ENCODE assay signal across 8 cellular contexts in the genomic region with DNA sequence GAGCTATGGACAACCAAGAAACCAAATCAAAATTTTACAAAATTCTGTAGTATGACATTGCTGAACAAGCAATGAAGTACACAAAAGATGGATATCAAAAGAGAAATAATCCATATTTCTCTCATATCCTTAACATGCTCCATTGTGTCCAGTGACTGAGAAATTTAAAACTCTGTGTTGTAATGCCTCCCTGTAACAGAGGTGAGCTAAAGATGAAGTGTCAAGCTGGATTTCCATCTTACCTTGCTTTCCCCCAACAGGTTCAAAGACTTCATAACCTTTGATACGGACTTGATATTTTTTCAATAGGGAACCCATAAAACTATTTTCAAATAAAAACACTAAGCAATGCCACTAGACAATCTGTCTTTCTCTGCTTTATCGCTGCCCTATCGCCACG.
DNase-seq lines count a peak whose midpoint lies in the region; ATAC-seq and TF ChIP-seq lines count a peak whose summit lies in the region.

No MANE protein-coding gene starts in this region.

- DNase-seq in Caco-2 = no peak
- DNase-seq in OCI-LY7 (ENCODE audit: low spot score) = peak; percentile 63
- DNase-seq in endodermal cell = no peak
- no peak for DNase-seq in ovary
- no peak for DNase-seq in HCEC 1CT
- DNase-seq in NCI-H1930 (lab: John Stamatoyannopoulos, UW) = no peak

- H3K27ac ChIP-seq in OCI-LY7 (ENCODE audit: low read depth, low read length, poor library complexity, severe bottlenecking) = peak overlapping the region; percentile 92
- H3K27ac ChIP-seq in endodermal cell (ENCODE audit: low read depth, low read length) = no peak overlapping the region
- peak overlapping the region; percentile 74 to 96 for H3K27ac ChIP-seq in ovary

- peaks cover 22% of the 10 kb centered on the region; the same call in 1 of the 2 replicates for H3K4me1 ChIP-seq in Caco-2
- H3K4me1 ChIP-seq in OCI-LY7 (ENCODE audit: insufficient read depth, low read length, poor library complexity, severe bottlenecking) = peaks cover 58% of the 10 kb centered on the region
- H3K4me1 ChIP-seq in endodermal cell (ENCODE audit: control insufficient read depth, insufficient read depth, low read length) = peaks cover 3% of the 10 kb centered on the region
- H3K4me1 ChIP-seq in ovary (ENCODE audit: insufficient read depth) = peaks cover 7% of the 10 kb centered on the region

- ATAC-seq in GM18909 (IDR thresholded peaks at IDR 0.05; ENCODE audit: poor library complexity, unreplicated experiment) (no peak), HG03520 (IDR thresholded peaks at IDR 0.05; ENCODE audit: unreplicated experiment) (no peak)

- peak overlapping the region; percentile 73 for H3K4me3 ChIP-seq in Caco-2 (ENCODE audit: low read depth, low read length)
- peak overlapping the region; percentile 85 for H3K4me3 ChIP-seq in OCI-LY7 (ENCODE audit: low read depth, low read length, poor library complexity, severe bottlenecking)
- H3K4me3 ChIP-seq in endodermal cell (ENCODE audit: low read length) = peak overlapping the region; percentile 94
- peak overlapping the region; percentile 74 for H3K4me3 ChIP-seq in ovary

- no peaks in the 10 kb centered on the region for H3K36me3 ChIP-seq in Caco-2 (ENCODE audit: control insufficient read depth, insufficient read depth, low read length)
- no peaks in the 10 kb centered on the region for H3K36me3 ChIP-seq in OCI-LY7 (ENCODE audit: insufficient read depth, low read length)
- no peaks in the 10 kb centered on the region for H3K36me3 ChIP-seq in endodermal cell (ENCODE audit: control insufficient read depth, insufficient read depth, low read length)
- H3K36me3 ChIP-seq in ovary = no peaks in the 10 kb centered on the region

- TF ChIP-seq CTCF in Caco-2 (IDR thresholded peaks at IDR 0.05; ENCODE audit: insufficient read depth in 1 of 2, low read depth in 1 of 2, low read length in 1 of 2, severe bottlenecking in 1 of 2, unreplicated experiment in 1 of 2) (no peak), OCI-LY7 (conservative IDR thresholded peaks at IDR 0.05; ENCODE audit: low read length) (no peak), endodermal cell (conservative IDR thresholded peaks at IDR 0.05) (no peak), ovary (IDR thresholded peaks at IDR 0.05) (no peak)

- no peaks in the 10 kb centered on the region for H3K27me3 Mint-ChIP-seq in Caco-2 (ENCODE audit: insufficient read depth, unreplicated experiment)
- H3K27me3 Mint-ChIP-seq in endodermal cell (ENCODE audit: insufficient read depth) = peaks cover 24% of the 10 kb centered on the region

- peak overlapping the region; percentile 75 for H3K9ac ChIP-seq in endodermal cell (ENCODE audit: extremely low read depth, low read length, poor library complexity, severe bottlenecking)

- H3K27me3 ChIP-seq in Caco-2 (replicated peaks; ENCODE audit: control insufficient read depth, insufficient read depth, low read length) (no peaks in the 10 kb centered on the region), endodermal cell (ENCODE audit: control insufficient read depth, insufficient read depth, low read length, poor library complexity, severe bottlenecking) (no peaks in the 10 kb centered on the region), ovary (no peaks in the 10 kb centered on the region)

- H3K4me2 ChIP-seq in OCI-LY7 (ENCODE audit: low read length) = peak overlapping the region; percentile 97

- POLR2A ChIA-PET in Caco-2 (lab: Charles Lee) (interaction anchor here (0.7 to 3.8 kb wide), 4 partner anchors 8 to 225 kb away, joined by 3 to 98 read pairs (median 14); partner anchors contain the start of gene SERTAD2), OCI-LY7 (lab: Charles Lee) (interaction anchor here (0.6 to 11.8 kb wide), 20 partner anchors 11 to 282 kb away, joined by 3 to 324 read pairs (median 8); partner anchors contain the start of genes AFTPH and SERTAD2)

- H3K4me1 Mint-ChIP-seq in Caco-2 (ENCODE audit: low read depth, unreplicated experiment) = peaks cover 16% of the 10 kb centered on the region
- H3K4me1 Mint-ChIP-seq in endodermal cell = peaks cover 14% of the 10 kb centered on the region

- TF ChIP-seq POLR2A in ovary (IDR thresholded peaks at IDR 0.05) = no peak

- peaks cover 57% of the 10 kb centered on the region for H3K79me2 ChIP-seq in OCI-LY7 (ENCODE audit: insufficient read depth, low read depth, low read length)

- BruUV-seq in Caco-2 (replicated peaks; lab: Mats Ljungman, UMichigan) = no TSS peak
- BruUV-seq in OCI-LY7 (replicated peaks; lab: Mats Ljungman, UMichigan) = no TSS peak

- H3K27ac Mint-ChIP-seq in Caco-2 (ENCODE audit: unreplicated experiment) (peak overlapping the region; percentile 93), endodermal cell (no peak overlapping the region)

- WGBS in endodermal cell (ENCODE audit: insufficient coverage in 1 of 2, insufficient read length in 1 of 2), 2 experiments = 35 to 39% methylated on average over 4 of the region's 4 CpGs
- WGBS in ovary, 3 donors = 15 to 19% (median 19%) methylated on average over 4 of the region's 4 CpGs

- H3K4me3 Mint-ChIP-seq in Caco-2 (ENCODE audit: unreplicated experiment) = peak overlapping the region; percentile 96
- peak overlapping the region; percentile 97 for H3K4me3 Mint-ChIP-seq in endodermal cell

- no peak for TF ChIP-seq EP300 in ovary (IDR thresholded peaks at IDR 0.05)

- H3K9me2 ChIP-seq in OCI-LY7 (ENCODE audit: insufficient read depth, low read length) = no peaks in the 10 kb centered on the region

- CTCF ChIA-PET in Caco-2 (lab: Charles Lee) = interaction anchor here (0.6 to 3.3 kb wide), 7 partner anchors 20 to 227 kb away, joined by 3 to 31 read pairs (median 6); partner anchors contain the start of gene SERTAD2
- CTCF ChIA-PET in OCI-LY7 (lab: Charles Lee; ENCODE audit: unreplicated experiment) = interaction anchor here (0.6 to 1.8 kb wide), 10 partner anchors 8 to 554 kb away, joined by 3 to 22 read pairs (median 8); no protein-coding TSS in a partner anchor

- no peaks in the 10 kb centered on the region for H3K9me3 Mint-ChIP-seq in Caco-2 (ENCODE audit: unreplicated experiment)
- no peaks in the 10 kb centered on the region for H3K9me3 Mint-ChIP-seq in endodermal cell

- no peaks in the 10 kb centered on the region for H4K20me1 ChIP-seq in OCI-LY7 (ENCODE audit: insufficient read depth, low read length)

- H3K36me3 Mint-ChIP-seq in Caco-2 (ENCODE audit: insufficient read depth, unreplicated experiment) (peaks cover 9% of the 10 kb centered on the region), endodermal cell (ENCODE audit: low read depth) (no peaks in the 10 kb centered on the region)

- peak overlapping the region; percentile 50; the same call in 1 of the 2 replicates for H2AFZ ChIP-seq in OCI-LY7 (ENCODE audit: low read length)

- intact Hi-C loops in Caco-2 (cut with micrococcal nuclease; ENCODE audit: unreplicated experiment) = no loop called here
- intact Hi-C loops in OCI-LY7 (cut with micrococcal nuclease; ENCODE audit: unreplicated experiment) = loop anchor here (5.0 kb wide), 1 partner anchor 283 kb away; no protein-coding TSS in a partner anchor
- intact Hi-C loops in ovary (cut with DNase I) = no loop called here

- H3K9me3 ChIP-seq in Caco-2 (no peaks in the 10 kb centered on the region), OCI-LY7 (ENCODE audit: low read length) (no peaks in the 10 kb centered on the region), endodermal cell (ENCODE audit: control insufficient read depth, low read length) (no peaks in the 10 kb centered on the region), ovary (no peaks in the 10 kb centered on the region)
